ENCODE assay signal across 2 cellular contexts in the genomic region with DNA sequence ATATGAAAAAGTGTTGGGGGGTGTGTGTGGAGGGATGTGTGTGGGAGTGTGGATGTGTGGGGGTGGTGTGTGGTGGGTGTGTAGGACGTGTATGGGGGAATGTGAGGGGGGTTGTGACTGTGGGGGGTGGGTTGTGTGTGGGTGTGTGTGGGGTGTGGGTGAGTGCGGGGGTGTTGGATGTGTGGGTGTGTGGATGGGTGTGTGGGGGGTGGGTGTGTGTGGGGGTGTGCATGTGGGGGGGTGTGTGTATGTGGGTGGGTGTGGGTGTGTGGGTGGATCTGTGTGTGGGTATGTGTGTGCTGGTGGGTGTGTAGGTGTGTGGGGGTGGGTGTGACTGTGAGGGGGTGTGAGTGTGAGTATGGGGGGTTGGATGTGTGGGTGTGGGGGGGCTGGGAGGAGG.
TF ChIP-seq lines count a peak whose summit lies in the region.

No MANE protein-coding gene starts in this region.

TF ChIP-seq in HepG2, 621 proteins besides CTCF, POLR2A, EP300 and RAD21:
- TF ChIP-seq NRL (CRISPR knock-in tag; IDR thresholded peaks at IDR 0.05; ENCODE audit: borderline replicate concordance) (no peak), HNRNPK (IDR thresholded peaks at IDR 0.05; ENCODE audit: low read depth, low read length, poor library complexity, severe bottlenecking) (peak; percentile 71)
- TF ChIP-seq, protein P1, sequence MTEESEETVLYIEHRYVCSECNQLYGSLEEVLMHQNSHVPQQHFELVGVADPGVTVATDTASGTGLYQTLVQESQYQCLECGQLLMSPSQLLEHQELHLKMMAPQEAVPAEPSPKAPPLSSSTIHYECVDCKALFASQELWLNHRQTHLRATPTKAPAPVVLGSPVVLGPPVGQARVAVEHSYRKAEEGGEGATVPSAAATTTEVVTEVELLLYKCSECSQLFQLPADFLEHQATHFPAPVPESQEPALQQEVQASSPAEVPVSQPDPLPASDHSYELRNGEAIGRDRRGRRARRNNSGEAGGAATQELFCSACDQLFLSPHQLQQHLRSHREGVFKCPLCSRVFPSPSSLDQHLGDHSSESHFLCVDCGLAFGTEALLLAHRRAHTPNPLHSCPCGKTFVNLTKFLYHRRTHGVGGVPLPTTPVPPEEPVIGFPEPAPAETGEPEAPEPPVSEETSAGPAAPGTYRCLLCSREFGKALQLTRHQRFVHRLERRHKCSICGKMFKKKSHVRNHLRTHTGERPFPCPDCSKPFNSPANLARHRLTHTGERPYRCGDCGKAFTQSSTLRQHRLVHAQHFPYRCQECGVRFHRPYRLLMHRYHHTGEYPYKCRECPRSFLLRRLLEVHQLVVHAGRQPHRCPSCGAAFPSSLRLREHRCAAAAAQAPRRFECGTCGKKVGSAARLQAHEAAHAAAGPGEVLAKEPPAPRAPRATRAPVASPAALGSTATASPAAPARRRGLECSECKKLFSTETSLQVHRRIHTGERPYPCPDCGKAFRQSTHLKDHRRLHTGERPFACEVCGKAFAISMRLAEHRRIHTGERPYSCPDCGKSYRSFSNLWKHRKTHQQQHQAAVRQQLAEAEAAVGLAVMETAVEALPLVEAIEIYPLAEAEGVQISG (CRISPR knock-in tag; IDR thresholded peaks at IDR 0.05), result no peak

TF ChIP-seq in K562, 482 proteins besides CTCF, POLR2A, EP300 and RAD21:
- no peak for TF ChIP-seq HDAC1 (IDR thresholded peaks at IDR 0.05)
- no peak for TF ChIP-seq ZNF274 (IDR thresholded peaks at IDR 0.05; ENCODE audit: borderline replicate concordance, low read depth, low read length)
- peak; percentile 35 for TF ChIP-seq EGR1 (conservative IDR thresholded peaks at IDR 0.05)
